ENCODE assay signal across 3 cellular contexts in the genomic region with DNA sequence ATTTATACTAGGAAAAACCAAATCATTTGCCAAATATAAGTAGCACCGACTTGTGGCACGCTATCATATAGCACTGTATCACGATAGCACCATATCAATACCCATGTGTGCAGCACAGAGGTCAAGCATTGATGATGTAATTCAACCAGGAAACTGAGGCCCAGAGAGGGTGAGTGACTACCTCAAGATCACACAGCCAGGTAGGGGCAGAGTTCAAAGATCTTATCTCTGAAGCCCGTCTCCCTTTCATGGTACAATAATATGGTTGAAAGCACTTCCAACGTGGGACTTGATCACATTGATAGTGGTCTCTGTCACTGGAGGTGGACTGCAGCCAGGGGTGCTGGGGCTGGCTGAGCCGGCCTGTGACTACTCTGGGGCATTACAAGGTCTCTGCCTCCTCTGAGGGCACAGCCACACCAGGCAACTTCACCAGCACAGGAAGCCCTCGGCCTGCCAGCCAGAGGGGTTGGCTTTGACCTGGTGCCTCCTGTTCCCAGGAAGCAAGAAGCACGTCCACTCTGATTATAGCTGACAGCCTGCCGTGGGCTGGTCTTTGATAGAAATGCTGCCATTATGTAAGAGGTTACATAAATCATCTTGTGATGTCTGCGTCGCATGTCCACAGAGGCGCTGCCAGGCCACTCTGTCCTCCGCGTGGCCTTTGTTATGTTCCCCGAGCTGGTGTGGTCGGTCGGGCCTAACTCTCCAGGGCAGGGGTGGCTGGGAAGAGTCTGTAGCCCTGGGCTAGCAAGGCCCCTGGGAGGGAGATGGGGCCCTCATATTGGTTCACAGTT.
TF ChIP-seq lines count a peak whose summit lies in the region.

No MANE protein-coding gene starts in this region.

TF ChIP-seq in HEK293, 187 proteins besides CTCF, POLR2A, EP300 and RAD21:
- TF ChIP-seq IKZF3 (tag by site-specific recombination; IDR thresholded peaks at IDR 0.05) = no peak
- TF ChIP-seq SCRT1 (tag by site-specific recombination; IDR thresholded peaks at IDR 0.05; ENCODE audit: borderline replicate concordance) = no peak
- TF ChIP-seq ZNF132 (tag by site-specific recombination; IDR thresholded peaks at IDR 0.05; ENCODE audit: borderline replicate concordance) = no peak
- 0 out of 2 replicates have a peak, but pooled peaks have one; percentile 52 for TF ChIP-seq ZNF768 (tag by site-specific recombination; IDR thresholded peaks at IDR 0.05)

TF ChIP-seq in K562, 482 proteins besides CTCF, POLR2A, EP300 and RAD21:
- TF ChIP-seq ELF4 (CRISPR knock-in tag; IDR thresholded peaks at IDR 0.05) (no peak), ZZZ3 (IDR thresholded peaks at IDR 0.05) (no peak), RBM25 (IDR thresholded peaks at IDR 0.05; ENCODE audit: low read depth, low read length, severe bottlenecking) (peak; percentile 76), ZFP36 (IDR thresholded peaks at IDR 0.05; ENCODE audit: low read depth, low read length, partially characterized antibody) (peak; percentile 64), NFIX (CRISPR knock-in tag; IDR thresholded peaks at IDR 0.05; ENCODE audit: low read depth) (no peak)
- TF ChIP-seq, protein P1, sequence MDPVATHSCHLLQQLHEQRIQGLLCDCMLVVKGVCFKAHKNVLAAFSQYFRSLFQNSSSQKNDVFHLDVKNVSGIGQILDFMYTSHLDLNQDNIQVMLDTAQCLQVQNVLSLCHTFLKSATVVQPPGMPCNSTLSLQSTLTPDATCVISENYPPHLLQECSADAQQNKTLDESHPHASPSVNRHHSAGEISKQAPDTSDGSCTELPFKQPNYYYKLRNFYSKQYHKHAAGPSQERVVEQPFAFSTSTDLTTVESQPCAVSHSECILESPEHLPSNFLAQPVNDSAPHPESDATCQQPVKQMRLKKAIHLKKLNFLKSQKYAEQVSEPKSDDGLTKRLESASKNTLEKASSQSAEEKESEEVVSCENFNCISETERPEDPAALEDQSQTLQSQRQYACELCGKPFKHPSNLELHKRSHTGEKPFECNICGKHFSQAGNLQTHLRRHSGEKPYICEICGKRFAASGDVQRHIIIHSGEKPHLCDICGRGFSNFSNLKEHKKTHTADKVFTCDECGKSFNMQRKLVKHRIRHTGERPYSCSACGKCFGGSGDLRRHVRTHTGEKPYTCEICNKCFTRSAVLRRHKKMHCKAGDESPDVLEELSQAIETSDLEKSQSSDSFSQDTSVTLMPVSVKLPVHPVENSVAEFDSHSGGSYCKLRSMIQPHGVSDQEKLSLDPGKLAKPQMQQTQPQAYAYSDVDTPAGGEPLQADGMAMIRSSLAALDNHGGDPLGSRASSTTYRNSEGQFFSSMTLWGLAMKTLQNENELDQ (CRISPR knock-in tag; IDR thresholded peaks at IDR 0.05; ENCODE audit: borderline replicate concordance) = no peak
- TF ChIP-seq, protein P2, sequence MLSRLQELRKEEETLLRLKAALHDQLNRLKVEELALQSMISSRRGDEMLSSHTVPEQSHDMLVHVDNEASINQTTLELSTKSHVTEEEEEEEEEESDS (CRISPR knock-in tag; IDR thresholded peaks at IDR 0.05) = no peak

TF ChIP-seq in neural cell, 6 proteins besides CTCF, POLR2A, EP300 and RAD21:
- TF ChIP-seq SMC3 (conservative IDR thresholded peaks at IDR 0.05; ENCODE audit: poor library complexity) (no peak), EZH2 (IDR thresholded peaks at IDR 0.05; ENCODE audit: borderline replicate concordance, insufficient read depth, low read length, poor library complexity, severe bottlenecking) (no peak), TAF1 (IDR thresholded peaks at IDR 0.05; ENCODE audit: low read depth) (no peak), POLR2AphosphoS5 (IDR thresholded peaks at IDR 0.05) (no peak), MXI1 (conservative IDR thresholded peaks at IDR 0.05; ENCODE audit: poor library complexity, severe bottlenecking) (no peak)
- TF ChIP-seq, protein P3, sequence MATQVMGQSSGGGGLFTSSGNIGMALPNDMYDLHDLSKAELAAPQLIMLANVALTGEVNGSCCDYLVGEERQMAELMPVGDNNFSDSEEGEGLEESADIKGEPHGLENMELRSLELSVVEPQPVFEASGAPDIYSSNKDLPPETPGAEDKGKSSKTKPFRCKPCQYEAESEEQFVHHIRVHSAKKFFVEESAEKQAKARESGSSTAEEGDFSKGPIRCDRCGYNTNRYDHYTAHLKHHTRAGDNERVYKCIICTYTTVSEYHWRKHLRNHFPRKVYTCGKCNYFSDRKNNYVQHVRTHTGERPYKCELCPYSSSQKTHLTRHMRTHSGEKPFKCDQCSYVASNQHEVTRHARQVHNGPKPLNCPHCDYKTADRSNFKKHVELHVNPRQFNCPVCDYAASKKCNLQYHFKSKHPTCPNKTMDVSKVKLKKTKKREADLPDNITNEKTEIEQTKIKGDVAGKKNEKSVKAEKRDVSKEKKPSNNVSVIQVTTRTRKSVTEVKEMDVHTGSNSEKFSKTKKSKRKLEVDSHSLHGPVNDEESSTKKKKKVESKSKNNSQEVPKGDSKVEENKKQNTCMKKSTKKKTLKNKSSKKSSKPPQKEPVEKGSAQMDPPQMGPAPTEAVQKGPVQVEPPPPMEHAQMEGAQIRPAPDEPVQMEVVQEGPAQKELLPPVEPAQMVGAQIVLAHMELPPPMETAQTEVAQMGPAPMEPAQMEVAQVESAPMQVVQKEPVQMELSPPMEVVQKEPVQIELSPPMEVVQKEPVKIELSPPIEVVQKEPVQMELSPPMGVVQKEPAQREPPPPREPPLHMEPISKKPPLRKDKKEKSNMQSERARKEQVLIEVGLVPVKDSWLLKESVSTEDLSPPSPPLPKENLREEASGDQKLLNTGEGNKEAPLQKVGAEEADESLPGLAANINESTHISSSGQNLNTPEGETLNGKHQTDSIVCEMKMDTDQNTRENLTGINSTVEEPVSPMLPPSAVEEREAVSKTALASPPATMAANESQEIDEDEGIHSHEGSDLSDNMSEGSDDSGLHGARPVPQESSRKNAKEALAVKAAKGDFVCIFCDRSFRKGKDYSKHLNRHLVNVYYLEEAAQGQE (IDR thresholded peaks at IDR 0.05; ENCODE audit: borderline replicate concordance) = no peak
